1 cellular context compared by ENCODE assay signal in genomic region chr11:104738918-104739317, GRCh38.
TF ChIP-seq lines count a peak whose summit lies in the region.

No MANE protein-coding gene starts in this region.

TF ChIP-seq in GM23338, 12 proteins besides CTCF, POLR2A, EP300 and RAD21 (continued from another document):
- TF ChIP-seq REST (IDR thresholded peaks at IDR 0.05; ENCODE audit: unreplicated experiment) (no peak), ZNF331 (CRISPR knock-in tag; IDR thresholded peaks at IDR 0.05; ENCODE audit: low read depth) (no peak), STAT1 (IDR thresholded peaks at IDR 0.05; ENCODE audit: unreplicated experiment) (no peak), ZNF114 (CRISPR knock-in tag; IDR thresholded peaks at IDR 0.05) (no peak)
